8 cellular contexts compared by ENCODE assay signal in the genomic region with DNA sequence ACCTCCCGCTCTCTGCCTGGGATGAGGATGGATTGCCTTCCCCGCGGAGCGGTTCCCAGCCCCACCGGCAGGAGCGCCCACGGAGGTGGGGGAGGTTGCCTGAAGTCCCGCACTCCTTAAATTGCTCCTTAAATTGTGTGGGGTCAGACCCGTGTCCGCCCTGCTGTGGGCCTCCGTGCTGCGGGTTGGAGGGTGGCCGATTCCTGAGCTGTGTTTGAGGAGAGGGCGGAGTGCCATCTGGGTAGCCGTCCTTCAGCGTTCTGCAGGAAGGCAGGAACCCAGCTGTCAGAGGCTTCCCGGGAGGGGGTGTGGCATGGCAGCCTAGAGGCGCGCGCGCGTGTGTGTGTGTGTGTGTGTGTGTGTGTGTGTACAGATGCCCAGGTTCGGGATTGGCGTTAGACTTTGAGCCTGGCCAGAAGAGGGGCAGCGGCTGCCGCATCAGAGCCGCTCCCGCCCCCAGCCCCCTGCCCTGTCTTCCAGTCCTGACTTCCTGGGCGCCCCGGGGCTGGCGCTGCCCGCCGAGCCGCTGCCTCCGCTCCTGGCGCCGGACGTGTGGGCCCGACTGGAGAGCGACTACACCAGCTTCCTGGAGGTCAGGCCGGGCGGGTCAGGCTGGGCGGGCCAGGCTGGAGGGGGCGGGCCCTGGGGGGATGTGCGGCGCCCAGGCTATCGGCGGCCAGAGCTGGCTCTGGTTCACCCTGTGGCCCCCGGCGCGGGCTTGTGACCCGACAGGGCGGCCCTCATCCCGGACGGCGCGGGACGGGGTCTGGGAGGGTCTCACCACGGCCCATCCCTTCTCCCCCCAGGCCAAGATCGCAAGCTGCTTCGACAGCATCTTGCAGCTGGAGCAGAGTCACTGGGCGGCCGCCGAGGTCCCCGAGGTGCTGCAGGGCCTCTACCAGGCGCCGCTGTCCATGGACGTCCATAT. TPM values are rescaled to one million over a fixed set of nuclear protein-coding genes. Genes with fewer than 3 reads are reported as not detected.
DNase-seq lines count a peak whose midpoint lies in the region; FAIRE-seq and TF ChIP-seq lines count a peak whose summit lies in the region.

No MANE protein-coding gene starts in this region.

- TF ChIP-seq POLR2A in H1 (IDR thresholded peaks at IDR 0.05; ENCODE audit: control extremely low read depth in 1 of 2, low read depth in 2 of 2, low read length in 2 of 2): no peak
- TF ChIP-seq POLR2A in ovary (IDR thresholded peaks at IDR 0.05): no peak
- TF ChIP-seq POLR2A in sigmoid colon (IDR thresholded peaks at IDR 0.05): no peak

- peaks cover 3% of the 10 kb centered on the region; the same call in 1 of the 2 replicates for H3K23me2 ChIP-seq in H1 (ENCODE audit: low read depth, low read length)

- no peak overlapping the region for H4K5ac ChIP-seq in H1 (ENCODE audit: insufficient read length, low read depth, low read length)

- no peak overlapping the region for H2BK12ac ChIP-seq in H1 (ENCODE audit: low read depth, low read length)

- H3K9me3 ChIP-seq in H1 (ENCODE audit: insufficient read depth in 2 of 2, low read depth in 1 of 2, low read length in 1 of 2) (no peaks in the 10 kb centered on the region), ovary (no peaks in the 10 kb centered on the region), sigmoid colon (no peaks in the 10 kb centered on the region), Karpas-422 (ENCODE audit: low read length) (no peaks in the 10 kb centered on the region)

- H3K79me1 ChIP-seq in H1 (ENCODE audit: low read depth, low read length): no peaks in the 10 kb centered on the region

- no peak overlapping the region for H3K27ac Mint-ChIP-seq in T-helper 2 cell treated with Interferon-gamma antibody and Interleukin-4, amounts not matched to agents 5 μg/mL and 100 μg/mL, for 36 hours

- H3K27me3 Mint-ChIP-seq in T-helper 2 cell treated with Interferon-gamma antibody and Interleukin-4, amounts not matched to agents 5 μg/mL and 100 μg/mL, for 36 hours (ENCODE audit: low read depth): peaks cover 33% of the 10 kb centered on the region

- H3K79me2 ChIP-seq in H1 (ENCODE audit: control insufficient read depth in 1 of 2, insufficient read depth in 2 of 2, low read length in 2 of 2) (no peaks in the 10 kb centered on the region), Karpas-422 (ENCODE audit: low read length) (no peaks in the 10 kb centered on the region)

- POLR2A ChIA-PET in H1 (lab: Charles Lee; ENCODE audit: partially characterized antibody): interaction anchor here (1.0 to 2.5 kb wide), 7 partner anchors 14 to 230 kb away, joined by 3 to 14 read pairs (median 4); partner anchors contain the start of gene EIF5

- TF ChIP-seq EP300 in H1 (IDR thresholded peaks at IDR 0.05; ENCODE audit: borderline replicate concordance in 1 of 2, low read depth in 2 of 2, low read length in 2 of 2): no peak
- no peak for TF ChIP-seq EP300 in ovary (IDR thresholded peaks at IDR 0.05)
- no peak for TF ChIP-seq EP300 in sigmoid colon (IDR thresholded peaks at IDR 0.05)

- no peak for FAIRE-seq in H1 (lab: Jason Lieb, UNC)

- CTCF ChIA-PET in H1 (lab: Charles Lee; ENCODE audit: partially characterized antibody): interaction anchor here (0.7 to 10.4 kb wide), 30 partner anchors 7 to 427 kb away, joined by 3 to 276 read pairs (median 10); partner anchors contain the start of genes EXOC3L4, LBHD2 and TNFAIP2

- no peaks in the 10 kb centered on the region for H3K9me3 Mint-ChIP-seq in T-helper 2 cell treated with Interferon-gamma antibody and Interleukin-4, amounts not matched to agents 5 μg/mL and 100 μg/mL, for 36 hours

- H4K8ac ChIP-seq in H1 (ENCODE audit: extremely low read depth, insufficient read depth, low read length): peak overlapping the region; percentile 62; the same call in 1 of the 2 replicates

- H2AK5ac ChIP-seq in H1 (ENCODE audit: low read depth, low read length): no peak overlapping the region

- H3K4me2 ChIP-seq in H1 (ENCODE audit: insufficient read depth in 1 of 2, low read depth in 2 of 2, low read length in 2 of 2): peak overlapping the region in 1 of 2 experiments; percentile 66; a peak in 1 of 4 replicates
- H3K4me2 ChIP-seq in Karpas-422 (ENCODE audit: low read depth, low read length, poor library complexity, severe bottlenecking): no peak overlapping the region

- no peak overlapping the region for H3K4me3 ChIP-seq in H1 (ENCODE audit: extremely low read depth in 1 of 4, insufficient read depth in 2 of 4, low read depth in 3 of 4, low read length in 4 of 4)
- H3K4me3 ChIP-seq in ovary: peak overlapping the region; percentile 6
- H3K4me3 ChIP-seq in sigmoid colon: peak overlapping the region in 1 of 4 donors; percentile 13
- no peak overlapping the region for H3K4me3 ChIP-seq in Karpas-422 (ENCODE audit: low read length)

- no peak overlapping the region for H3K23ac ChIP-seq in H1 (ENCODE audit: insufficient read length)

- no peak overlapping the region for H3K4ac ChIP-seq in H1 (replicated peaks; ENCODE audit: insufficient read length, low read depth, low read length)

- no peaks in the 10 kb centered on the region for H3K9me2 ChIP-seq in Karpas-422 (replicated peaks; ENCODE audit: insufficient read depth, low read length)

- TF ChIP-seq CTCF in H1 (IDR thresholded peaks at IDR 0.05; ENCODE audit: control extremely low read depth in 1 of 3, insufficient read depth in 1 of 3, low read depth in 1 of 3, low read length in 3 of 3) (no peak), ovary (IDR thresholded peaks at IDR 0.05) (no peak), sigmoid colon (IDR thresholded peaks at IDR 0.05) (no peak)

- WGBS in H1 (ENCODE audit: extremely low coverage in 1 of 2, insufficient coverage in 1 of 2, insufficient read length in 1 of 2, insufficient replicate concordance in 2 of 2, low coverage in 1 of 2, low lambda C conversion rate in 2 of 2, missing lambda C conversion rate in 1 of 2), 2 experiments: 87% methylated on average over 38 of the region's 68 CpGs; no CpG with 5 or more reads in 1 of the 2 experiments
- WGBS in ovary, 3 donors: 2 to 7% (median 5%) methylated on average over 42 to 68 of the region's 68 CpGs
- 5 to 9% methylated on average over 68 of the region's 68 CpGs for whole genome bisulfite sequencing in sigmoid colon, 2 donors

- H4K91ac ChIP-seq in H1 (replicated peaks; ENCODE audit: insufficient read length, low read length): no peak overlapping the region

- no peak overlapping the region for H3K56ac ChIP-seq in H1 (replicated peaks; ENCODE audit: insufficient read length, low read depth, low read length)

- H3K9ac ChIP-seq in H1 (replicated peaks in 1 of 4; ENCODE audit: extremely low read depth in 1 of 4, low read depth in 3 of 4, low read length in 3 of 4) (no peak overlapping the region), Karpas-422 (ENCODE audit: low read length) (no peak overlapping the region)

- intact Hi-C loops in ovary (cut with DNase I) (loop anchor here in 3 of 4 donors (2.0 to 5.0 kb wide), 4 partner anchors 83 to 189 kb away; no protein-coding TSS in a partner anchor), sigmoid colon (cut with DNase I) (no loop called here)

- H4K20me1 ChIP-seq in H1 (replicated peaks in 1 of 2; ENCODE audit: control insufficient read depth in 1 of 2, insufficient read depth in 2 of 2, low read length in 2 of 2) (peaks cover 0 to 3% of the 10 kb centered on the region in 2 experiments), Karpas-422 (ENCODE audit: insufficient read depth, low read depth, low read length) (peaks cover 21% of the 10 kb centered on the region)

- no peak overlapping the region for H2BK20ac ChIP-seq in H1 (ENCODE audit: low read length)

- no peak overlapping the region for H2AFZ ChIP-seq in H1 (ENCODE audit: low read length)
- H2AFZ ChIP-seq in Karpas-422 (ENCODE audit: low read length): no peak overlapping the region

- H3K4me1 ChIP-seq in H1 (replicated peaks in 1 of 4; ENCODE audit: control insufficient read depth in 3 of 4, insufficient read depth in 4 of 4, low read length in 3 of 4) (peaks cover 0 to 37% (median 20%) of the 10 kb centered on the region in 4 experiments; a peak in 6 of 7 replicates), ovary (ENCODE audit: insufficient read depth) (peaks cover 6% of the 10 kb centered on the region), sigmoid colon (peaks cover 0 to 35% (median 30%) of the 10 kb centered on the region in 4 donors), Karpas-422 (ENCODE audit: low read length) (peaks cover 16% of the 10 kb centered on the region)

- H3K36me3 Mint-ChIP-seq in T-helper 2 cell treated with Interferon-gamma antibody and Interleukin-4, amounts not matched to agents 5 μg/mL and 100 μg/mL, for 36 hours (ENCODE audit: low read depth): no peaks in the 10 kb centered on the region

- H3K14ac ChIP-seq in H1 (ENCODE audit: insufficient read length): no peak overlapping the region

- H2BK120ac ChIP-seq in H1 (replicated peaks; ENCODE audit: low read depth, low read length): no peak overlapping the region

- H3K27ac ChIP-seq in H1 (ENCODE audit: low read depth, low read length) (no peak overlapping the region), ovary (no peak overlapping the region), sigmoid colon (no peak overlapping the region), Karpas-422 (ENCODE audit: low read length) (no peak overlapping the region)

- no peak overlapping the region for H3K4me3 Mint-ChIP-seq in T-helper 2 cell treated with Interferon-gamma antibody and Interleukin-4, amounts not matched to agents 5 μg/mL and 100 μg/mL, for 36 hours

- H3K27me3 ChIP-seq in H1 (replicated peaks in 1 of 4; ENCODE audit: control insufficient read depth in 3 of 4, extremely low read depth in 1 of 4, insufficient read depth in 3 of 4, low read length in 3 of 4) (peaks cover 7 to 42% (median 34%) of the 10 kb centered on the region in 4 experiments), ovary (no peaks in the 10 kb centered on the region), sigmoid colon (peaks cover 32 to 54% (median 36%) of the 10 kb centered on the region in 3 donors), Karpas-422 (ENCODE audit: low read length) (no peaks in the 10 kb centered on the region)

- DNase-seq in activated CD4-positive, alpha-beta T cell treated with anti-CD3 and anti-CD28 coated beads, Interleukin-2, amount 50 U/mL, for 48 hours: peak; percentile 19 to 23
- no peak for DNase-seq in activated CD4-positive, alpha-beta T cell treated with anti-CD3 and anti-CD28 coated beads for 1 hour
- DNase-seq in NCI-H69 (lab: John Stamatoyannopoulos, UW) (peak; percentile 93), H1 (ENCODE audit: low read depth in 1 of 2, low spot score in 2 of 2) (peak in 1 of 2 experiments; percentile 76), ovary (peak in 1 of 5 donors; percentile 66), sigmoid colon (no peak), Karpas-422 (no peak)
- no peak for DNase-seq in T-helper 2 cell treated with Interferon-gamma antibody and Interleukin-4, amounts not matched to agents 5 μg/mL and 100 μg/mL, for 36 hours (ENCODE audit: low spot score)

- H3K18ac ChIP-seq in H1 (ENCODE audit: extremely low read depth, low read length): no peak overlapping the region

- H3K36me3 ChIP-seq in H1 (ENCODE audit: control insufficient read depth in 2 of 4, insufficient read depth in 4 of 4, low read length in 3 of 4) (no peaks in the 10 kb centered on the region), ovary (no peaks in the 10 kb centered on the region), sigmoid colon (no peaks in the 10 kb centered on the region), Karpas-422 (ENCODE audit: insufficient read depth, low read length) (no peaks in the 10 kb centered on the region)

- no peak overlapping the region for H2BK15ac ChIP-seq in H1 (ENCODE audit: low read length)

- no peak overlapping the region for H2BK5ac ChIP-seq in H1 (ENCODE audit: low read depth, low read length)

- TF ChIP-seq RAD21 in H1 (IDR thresholded peaks at IDR 0.05 in 1 of 2, conservative IDR thresholded peaks at IDR 0.05 in 1 of 2; ENCODE audit: low read depth in 2 of 2, low read length in 2 of 2): no peak

- peaks cover 4% of the 10 kb centered on the region for H3K4me1 Mint-ChIP-seq in T-helper 2 cell treated with Interferon-gamma antibody and Interleukin-4, amounts not matched to agents 5 μg/mL and 100 μg/mL, for 36 hours (ENCODE audit: low read depth)

RNA-seq across cellular contexts. Expression of gene EXOC3L4, which starts 9.2 kb away (rescaled TPM):
- 0.45 TPM in 1 of 2 replicates, not detected in the other for total RNA-seq in H1 (2021; fragmentation: NEBNext Ultra II Directional; extraction: Animal tissue kit (Norgen Biotek cat#: 25700))
- polyA plus RNA-seq in H1 (2011; rRNA removed): 0.24 and 0.57 TPM in 2 replicates
- 0.72 TPM for polyA plus RNA-seq in H1 (2011; cell fraction: cytosol; rRNA removed)
- polyA plus RNA-seq in H1 (2011; cell fraction: nucleus; rRNA removed): 1.8 TPM
- 0.53 to 0.60 TPM in 2 of 4 replicates, not detected in the others for polyA plus RNA-seq in H1 (2012, experiment 1 of 2)
- 0.47 TPM for polyA plus RNA-seq in H1 (2012, experiment 2 of 2)
- polyA plus RNA-seq in H1 (2013, experiment 1 of 2): 0.20 TPM
- polyA plus RNA-seq in H1 (2013, experiment 2 of 2): 0.13 TPM
- 0.13 TPM in 1 of 2 replicates, not detected in the other for polyA minus RNA-seq in H1 (2011; rRNA and poly(A)+ RNA removed)
- not detected for polyA minus RNA-seq in H1 (2011; cell fraction: cytosol; rRNA and poly(A)+ RNA removed)
- polyA minus RNA-seq in H1 (2011; cell fraction: nucleus; rRNA and poly(A)+ RNA removed): 0.60 TPM
- total RNA-seq in ovary: 1 to 10 TPM in 3 of 7 donors, under 1 TPM in 2, not detected in 2; 0.33 to 1.2 (median 1.1) TPM
- polyA plus RNA-seq in ovary: under 1 TPM in 1 of 2 donors, not detected in 1; 0.62 TPM
- total RNA-seq in sigmoid colon: 1 to 10 TPM in 2 of 4 donors, under 1 TPM in 2; 0.36 to 1.8 (median 0.90) TPM
- 10 to 100 TPM in 1 of 3 donors, 1 to 10 TPM in 2; 3.0 to 23.8 (median 6.0) TPM for polyA plus RNA-seq in sigmoid colon
- not detected in 2 replicates for total RNA-seq in Karpas-422 (2014; rRNA removed; shearing (Covaris generic); ENCODE audit: low replicate concordance)

RNA-seq across cellular contexts. Expression of gene TNFAIP2, which starts 19.5 kb away (rescaled TPM):
- 28.3 and 33.3 TPM in 2 replicates for total RNA-seq in H1 (2021; fragmentation: NEBNext Ultra II Directional; extraction: Animal tissue kit (Norgen Biotek cat#: 25700))
- polyA plus RNA-seq in H1 (2011; rRNA removed): 34.5 and 37.6 TPM in 2 replicates
- polyA plus RNA-seq in H1 (2011; cell fraction: cytosol; rRNA removed): 24.9 TPM
- 145 TPM for polyA plus RNA-seq in H1 (2011; cell fraction: nucleus; rRNA removed)
- polyA plus RNA-seq in H1 (2012, experiment 1 of 2): 23.2 to 37.9 TPM (median 33.7 TPM) in 4 replicates
- polyA plus RNA-seq in H1 (2012, experiment 2 of 2): 38.1 TPM
- 22.4 TPM for polyA plus RNA-seq in H1 (2013, experiment 1 of 2)
- 21.9 TPM for polyA plus RNA-seq in H1 (2013, experiment 2 of 2)
- 14.2 and 16.0 TPM in 2 replicates for polyA minus RNA-seq in H1 (2011; rRNA and poly(A)+ RNA removed)
- polyA minus RNA-seq in H1 (2011; cell fraction: cytosol; rRNA and poly(A)+ RNA removed): 19.6 TPM
- polyA minus RNA-seq in H1 (2011; cell fraction: nucleus; rRNA and poly(A)+ RNA removed): 16.3 TPM
- total RNA-seq in ovary: 100 to 1,000 TPM in 1 of 7 donors, 10 to 100 TPM in 4, 1 to 10 TPM in 2; 7.1 to 258 (median 28.1) TPM
- 10 to 100 TPM; 18.7 to 27.4 TPM for polyA plus RNA-seq in ovary
- 10 to 100 TPM; 21.2 to 59.1 (median 36.6) TPM for total RNA-seq in sigmoid colon
- 10 to 100 TPM; 11.8 to 68.0 (median 28.8) TPM for polyA plus RNA-seq in sigmoid colon
- not detected in 2 replicates for total RNA-seq in Karpas-422 (2014; rRNA removed; shearing (Covaris generic); ENCODE audit: low replicate concordance)

RNA-seq across cellular contexts. Expression of gene LBHD2, which starts 19.7 kb away (rescaled TPM):
- total RNA-seq in H1 (2021; fragmentation: NEBNext Ultra II Directional; extraction: Animal tissue kit (Norgen Biotek cat#: 25700)): not detected in 2 replicates
- polyA plus RNA-seq in H1 (2011; rRNA removed): 0.16 TPM in 1 of 2 replicates, not detected in the other
- not detected for polyA plus RNA-seq in H1 (2011; cell fraction: cytosol; rRNA removed)
- not detected for polyA plus RNA-seq in H1 (2011; cell fraction: nucleus; rRNA removed)
- not detected in 4 replicates for polyA plus RNA-seq in H1 (2012, experiment 1 of 2)
- not detected for polyA plus RNA-seq in H1 (2012, experiment 2 of 2)
- polyA plus RNA-seq in H1 (2013, experiment 1 of 2): not detected
- polyA plus RNA-seq in H1 (2013, experiment 2 of 2): not detected
- not detected in 2 replicates for polyA minus RNA-seq in H1 (2011; rRNA and poly(A)+ RNA removed)
- not detected for polyA minus RNA-seq in H1 (2011; cell fraction: cytosol; rRNA and poly(A)+ RNA removed)
- not detected for polyA minus RNA-seq in H1 (2011; cell fraction: nucleus; rRNA and poly(A)+ RNA removed)
- under 1 TPM in 1 of 7 donors, not detected in 6; 0.47 TPM for total RNA-seq in ovary
- not detected for polyA plus RNA-seq in ovary
- not detected for total RNA-seq in sigmoid colon
- polyA plus RNA-seq in sigmoid colon: under 1 TPM in 1 of 3 donors, not detected in 2; 0.17 TPM
- not detected in 2 replicates for total RNA-seq in Karpas-422 (2014; rRNA removed; shearing (Covaris generic); ENCODE audit: low replicate concordance)

RNA-seq across cellular contexts. Expression of gene CDC42BPB, which starts 46.4 kb away (rescaled TPM):
- total RNA-seq in H1 (2021; fragmentation: NEBNext Ultra II Directional; extraction: Animal tissue kit (Norgen Biotek cat#: 25700)): 87.9 and 88.2 TPM in 2 replicates
- polyA plus RNA-seq in H1 (2011; rRNA removed) (51.2 and 73.5 TPM in 2 replicates), ovary (10 to 100 TPM; 50.0 to 54.1 TPM), sigmoid colon (10 to 100 TPM; 18.0 to 51.5 (median 24.0) TPM)
- 53.3 TPM for polyA plus RNA-seq in H1 (2011; cell fraction: cytosol; rRNA removed)
- polyA plus RNA-seq in H1 (2011; cell fraction: nucleus; rRNA removed): 165 TPM
- 57.2 to 83.7 TPM (median 72.2 TPM) in 4 replicates for polyA plus RNA-seq in H1 (2012, experiment 1 of 2)
- 20.5 TPM for polyA plus RNA-seq in H1 (2012, experiment 2 of 2)
- 52.1 TPM for polyA plus RNA-seq in H1 (2013, experiment 1 of 2)
- 50.3 TPM for polyA plus RNA-seq in H1 (2013, experiment 2 of 2)
- 134 and 152 TPM in 2 replicates for polyA minus RNA-seq in H1 (2011; rRNA and poly(A)+ RNA removed)
- polyA minus RNA-seq in H1 (2011; cell fraction: cytosol; rRNA and poly(A)+ RNA removed): 62.3 TPM
- polyA minus RNA-seq in H1 (2011; cell fraction: nucleus; rRNA and poly(A)+ RNA removed): 82.9 TPM
- total RNA-seq in ovary (100 to 1,000 TPM in 2 of 7 donors, 10 to 100 TPM in 5; 55.7 to 103 (median 82.5) TPM), sigmoid colon (10 to 100 TPM; 58.5 to 82.3 (median 61.6) TPM)
- 1.6 and 4.7 TPM in 2 replicates for total RNA-seq in Karpas-422 (2014; rRNA removed; shearing (Covaris generic); ENCODE audit: low replicate concordance)

Comparison
In these comparisons a context has a peak if more than half of its experiments do, and no peak if none do; other contexts are left out.
1. DNase-seq: peak in activated CD4-positive, alpha-beta T cell treated with anti-CD3 and anti-CD28 coated beads, Interleukin-2, amount 50 U/mL, for 48 hours (2 of 2) and NCI-H69 (single experiment); none in activated CD4-positive, alpha-beta T cell treated with anti-CD3 and anti-CD28 coated beads for 1 hour (single experiment), sigmoid colon (single experiment), T-helper 2 cell treated with Interferon-gamma antibody and Interleukin-4, amounts not matched to agents 5 μg/mL and 100 μg/mL, for 36 hours (single experiment) and Karpas-422 (single experiment).